15 cellular contexts compared by ENCODE assay signal in genomic region chr14:70902186-70902585, GRCh38.
"Had no signal": no experiment of that assay in that cellular context is flagged by ENCODE, and none has a peak within 500 bp of the region (broad histone marks: within the 10 kb centered on the region; RNA-seq: fewer than 3 reads in every experiment).

No MANE protein-coding gene starts in this region.

- H3K4me2 ChIP-seq: hepatocyte had no signal

- H3K36me3 ChIP-seq: brain microvascular endothelial cell, esophagus squamous epithelium, transverse colon had no signal

- H3K9me3 Mint-ChIP-seq: central memory CD8-positive, alpha-beta T cell; stimulated activated naive B cell treated with anti-CD40 and anti-IgM and Interleukin-4, amounts not matched to agents 10 μg/mL and 1 μg/mL and 100 μg/mL, for 72 hours; T-cell had no signal

- H3K36me3 Mint-ChIP-seq: stimulated activated naive B cell treated with anti-CD40 and anti-IgM and Interleukin-4, amounts not matched to agents 10 μg/mL and 1 μg/mL and 100 μg/mL, for 72 hours; T-cell had no signal

- H3K27ac ChIP-seq: esophagus squamous epithelium had no signal

- H3K4me3 Mint-ChIP-seq: central memory CD8-positive, alpha-beta T cell; stimulated activated naive B cell treated with anti-CD40 and anti-IgM and Interleukin-4, amounts not matched to agents 10 μg/mL and 1 μg/mL and 100 μg/mL, for 72 hours; T-cell had no signal

- H3K27me3 Mint-ChIP-seq: central memory CD8-positive, alpha-beta T cell; T-cell had no signal

- H3K4me3 ChIP-seq: esophagus squamous epithelium, hepatocyte, lung, transverse colon had no signal

- H3K9me3 ChIP-seq: esophagus squamous epithelium, transverse colon had no signal

- DNase-seq: activated CD8-positive, alpha-beta memory T cell treated with anti-CD3 and anti-CD28 coated beads for 24 hours; activated naive CD4-positive, alpha-beta T cell treated with Interleukin-2 at 50 U/mL for 16 hours; brain microvascular endothelial cell; cortex of kidney; effector CD4-positive, alpha-beta T cell; esophagus squamous epithelium; islet precursor cell; posterior cingulate gyrus; stimulated activated CD4-positive, alpha-beta T cell treated with anti-CD3 and anti-CD28 coated beads, Interleukin-2, amount 100 ng/mL, for 48 hours; stimulated activated naive B cell treated with anti-CD40 and anti-IgM and Interleukin-4, amounts not matched to agents 10 μg/mL and 1 μg/mL and 100 μg/mL, for 72 hours; T-cell; transverse colon had no signal

- H3K79me2 ChIP-seq: hepatocyte had no signal

- H3K27me3 ChIP-seq: brain microvascular endothelial cell, esophagus squamous epithelium, hepatocyte, transverse colon had no signal

- H2AFZ ChIP-seq: hepatocyte had no signal

- H3K27ac Mint-ChIP-seq: stimulated activated naive B cell treated with anti-CD40 and anti-IgM and Interleukin-4, amounts not matched to agents 10 μg/mL and 1 μg/mL and 100 μg/mL, for 72 hours; T-cell had no signal
